In the genomic region with DNA sequence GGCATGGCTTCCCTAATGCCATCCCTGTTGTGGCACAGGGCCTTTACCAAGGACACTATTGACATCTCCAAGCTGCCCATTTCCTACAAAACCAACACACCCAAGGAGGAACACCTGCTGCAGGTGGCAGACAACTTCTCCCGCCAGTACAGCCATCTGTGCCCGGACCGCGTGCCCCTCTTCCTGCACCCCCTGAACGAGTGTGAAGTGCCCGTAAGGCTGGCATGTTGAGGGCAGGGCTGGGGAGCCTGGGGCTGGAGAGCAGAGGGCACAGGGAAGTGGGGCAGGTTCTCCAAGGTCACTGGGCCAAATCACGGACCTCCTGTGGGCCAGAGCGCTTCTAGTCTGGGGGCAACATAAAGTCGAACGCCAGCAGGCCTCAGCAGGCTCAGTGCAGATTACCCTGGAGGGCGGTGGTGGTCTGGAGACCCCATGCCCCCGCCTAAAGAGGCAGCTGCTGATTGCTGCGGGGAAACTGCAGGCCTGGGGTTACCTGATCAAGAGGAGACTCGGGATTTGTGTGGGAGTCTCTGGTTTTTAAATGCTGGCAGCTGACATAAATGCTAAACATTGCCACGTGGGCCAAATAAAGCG, we compare ENCODE assay signal across 29 cellular contexts. TPM values are rescaled to one million over a fixed set of nuclear protein-coding genes. Genes with fewer than 3 reads are reported as not detected.
"Had no signal": no experiment of that assay in that cellular context is flagged by ENCODE, and none has a peak within 500 bp of the region (broad histone marks: within the 10 kb centered on the region; RNA-seq: fewer than 3 reads in every experiment).

No MANE protein-coding gene starts in this region.

- DNase-seq: caudate nucleus; effector CD8-positive, alpha-beta T cell; endodermal cell; foreskin fibroblast; gastrocnemius medialis; head of caudate nucleus; immature natural killer cell; islet precursor cell; kidney glomerular epithelial cell; left colon; natural killer cell; stimulated activated CD4-positive, alpha-beta T cell treated with anti-CD3 and anti-CD28 coated beads, Interleukin-2, amount 100 ng/mL, for 24 hours; stimulated activated CD4-positive, alpha-beta T cell treated with anti-CD3 and anti-CD28 coated beads, Interleukin-4, amount 100 ng/mL, for 24 hours; stimulated activated naive CD8-positive, alpha-beta T cell treated with anti-CD3 and anti-CD28 coated beads, Interleukin-15, Interleukin-2, amounts not matched to agents 100 U/mL and 50 U/mL, for 24 hours; transverse colon had no signal

- H3K9me3 Mint-ChIP-seq: dendritic cell treated with granulocyte-macrophage colony-stimulating factor and Interleukin-4, amounts not matched to agents 40 ng/mL and 50 ng/mL, for 4 days; endodermal cell; immature natural killer cell; memory B cell; natural killer cell; stimulated activated memory B cell treated with anti-CD40 and anti-IgM and Interleukin-4, amounts not matched to agents 10 μg/mL and 1 μg/mL and 100 μg/mL, for 72 hours had no signal

- H3K9ac ChIP-seq: parathyroid adenoma had no signal

- ATAC-seq: esophagus mucosa; gastrocnemius medialis; left colon; natural killer cell; sciatic nerve; stimulated activated memory B cell treated with anti-CD40 and anti-IgM and Interleukin-4, amounts not matched to agents 10 μg/mL and 1 μg/mL and 100 μg/mL, for 72 hours; stimulated activated naive CD8-positive, alpha-beta T cell treated with anti-CD3 and anti-CD28 coated beads, Interleukin-15, Interleukin-2, amounts not matched to agents 100 U/mL and 50 U/mL, for 24 hours had no signal

- H3K27ac ChIP-seq: epithelial cell of prostate, gastrocnemius medialis, parathyroid adenoma, transverse colon had no signal

- H3K4me1 ChIP-seq: gastrocnemius medialis, transverse colon had no signal

- H3K36me3 ChIP-seq: gastrocnemius medialis, transverse colon had no signal

- H3K79me2 ChIP-seq: parathyroid adenoma had no signal

- H3K27me3 Mint-ChIP-seq: memory B cell, progenitor cell of endocrine pancreas had no signal

- H3K36me3 Mint-ChIP-seq: immature natural killer cell; memory B cell; natural killer cell; stimulated activated memory B cell treated with anti-CD40 and anti-IgM and Interleukin-4, amounts not matched to agents 10 μg/mL and 1 μg/mL and 100 μg/mL, for 72 hours had no signal

- H3K27me3 ChIP-seq: gastrocnemius medialis, transverse colon had no signal

- H3K9me3 ChIP-seq: gastrocnemius medialis, transverse colon had no signal

- H3K27ac Mint-ChIP-seq: dendritic cell treated with granulocyte-macrophage colony-stimulating factor and Interleukin-4, amounts not matched to agents 40 ng/mL and 50 ng/mL, for 4 days; endodermal cell; memory B cell; natural killer cell; progenitor cell of endocrine pancreas; stimulated activated memory B cell treated with anti-CD40 and anti-IgM and Interleukin-4, amounts not matched to agents 10 μg/mL and 1 μg/mL and 100 μg/mL, for 72 hours had no signal

- H2AFZ ChIP-seq: parathyroid adenoma had no signal

- H3K4me3 Mint-ChIP-seq: dendritic cell treated with granulocyte-macrophage colony-stimulating factor and Interleukin-4, amounts not matched to agents 40 ng/mL and 50 ng/mL, for 4 days; endodermal cell; immature natural killer cell; memory B cell; natural killer cell; stimulated activated memory B cell treated with anti-CD40 and anti-IgM and Interleukin-4, amounts not matched to agents 10 μg/mL and 1 μg/mL and 100 μg/mL, for 72 hours had no signal

- FAIRE-seq: colon had no signal

- H3K4me3 ChIP-seq: gastrocnemius medialis, lung, transverse colon had no signal

RNA-seq across cellular contexts. Expression of a gene that starts 4.3 kb away (rescaled TPM):
- total RNA-seq: esophagus mucosa, gastrocnemius medialis, glomerular endothelial cell, left colon, osteoblast, sciatic nerve, skeletal muscle tissue, transverse colon, urinary bladder had no signal
- polyA plus RNA-seq: immature natural killer cell, urinary bladder had no signal

RNA-seq across cellular contexts. Expression of a gene that starts 30.8 kb away (rescaled TPM):
- total RNA-seq: endodermal cell, osteoblast, progenitor cell of endocrine pancreas had no signal
